ENCODE assay signal across 9 cellular contexts in the genomic region with DNA sequence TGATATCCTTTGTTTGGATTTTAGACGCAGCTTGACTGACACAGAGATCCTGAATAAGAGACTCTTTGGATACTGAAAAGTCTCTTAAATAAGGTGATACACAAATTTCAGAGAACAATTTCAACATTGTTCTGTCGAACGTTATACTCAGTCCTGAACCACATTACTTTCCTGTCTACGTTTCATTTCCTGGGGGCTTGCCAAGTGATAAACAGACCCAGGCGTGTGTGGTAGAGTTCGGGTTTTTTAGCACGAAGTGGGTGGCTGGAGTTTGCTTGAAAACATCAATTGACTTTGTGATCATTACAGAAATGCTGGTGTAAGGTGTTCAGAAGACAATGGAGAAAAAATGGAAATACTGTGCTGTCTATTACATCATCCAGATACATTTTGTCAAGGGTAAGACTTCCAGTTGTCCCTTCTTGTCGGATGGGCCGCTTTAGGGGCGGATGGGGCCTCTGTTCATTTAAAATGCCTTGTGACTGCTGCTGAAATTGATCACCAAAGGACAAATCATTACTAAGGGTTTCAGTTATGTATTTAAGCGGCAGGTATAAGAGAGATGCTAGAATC. TPM values are rescaled to one million over a fixed set of nuclear protein-coding genes. Genes with fewer than 3 reads are reported as not detected.
DNase-seq lines count a peak whose midpoint lies in the region; ATAC-seq, FAIRE-seq and TF ChIP-seq lines count a peak whose summit lies in the region.
"Had no signal": no experiment of that assay in that cellular context is flagged by ENCODE, and none has a peak within 500 bp of the region (broad histone marks: within the 10 kb centered on the region; RNA-seq: fewer than 3 reads in every experiment).

Gene CD96 (plus strand): TSS at position 287 of the 573 bp plus-strand sequence. CDS start 52 bp downstream, at position 339.

- H3K9ac ChIP-seq in BLaER1 (peak within 1 kb of the TSS; percentile 88), astrocyte (ENCODE audit: low read length) (no peak within 1 kb of the TSS)

- peak within 1 kb of the TSS; percentile 98 to 99 for H3K27ac Mint-ChIP-seq in T-cell
- no peak within 1 kb of the TSS for H3K27ac Mint-ChIP-seq in astrocyte (ENCODE audit: unreplicated experiment)

- ATAC-seq in GM21825 (IDR thresholded peaks at IDR 0.05; ENCODE audit: unreplicated experiment) = peak; percentile 49
- peak; percentile 75 to 88 (median 82) for ATAC-seq in T-cell (replicated peaks in 1 of 4)
- no peak for ATAC-seq in HG02970 (IDR thresholded peaks at IDR 0.05; ENCODE audit: low FRiP score, unreplicated experiment)
- no peak for ATAC-seq in GM21529 (IDR thresholded peaks at IDR 0.05; ENCODE audit: unreplicated experiment)

- H3K36me3 Mint-ChIP-seq in T-cell (peaks cover 11% of the 10 kb centered on the region), astrocyte (ENCODE audit: low read depth, unreplicated experiment) (no peaks in the 10 kb centered on the region)

- H3K4me2 ChIP-seq in BLaER1 (peak within 1 kb of the TSS; percentile 87), astrocyte (ENCODE audit: low read length) (peak within 1 kb of the TSS; percentile 59)

- POLR2A ChIA-PET in T-cell (lab: Charles Lee) = interaction anchor here (0.5 to 1.0 kb wide), 7 partner anchors 26 to 1736 kb away, joined by 3 to 4 read pairs (median 3); no protein-coding TSS in a partner anchor

- no peaks in the 10 kb centered on the region for H3K79me2 ChIP-seq in astrocyte (ENCODE audit: insufficient read depth, low read length)

- H3K9me3 Mint-ChIP-seq in T-cell (no peaks in the 10 kb centered on the region), astrocyte (ENCODE audit: unreplicated experiment) (no peaks in the 10 kb centered on the region)

- intact Hi-C loops in posterior cingulate gyrus (cut with DNase I) = no loop called here

- CTCF ChIA-PET in T-cell (lab: Charles Lee) = interaction anchor here (0.6 to 1.5 kb wide), 11 partner anchors 22 to 468 kb away, joined by 3 to 7 read pairs (median 3); partner anchors contain the start of gene ABHD10 (in 1 of the 2)

- H3K4me1 Mint-ChIP-seq in T-cell = peaks cover 76 to 83% (median 79%) of the 10 kb centered on the region in 3 donors
- H3K4me1 Mint-ChIP-seq in astrocyte (ENCODE audit: low read depth, unreplicated experiment) = peaks cover 22% of the 10 kb centered on the region

- peaks cover 71% of the 10 kb centered on the region for H3K4me1 ChIP-seq in BLaER1
- H3K4me1 ChIP-seq in astrocyte (ENCODE audit: insufficient read depth, low read length) = peaks cover 25% of the 10 kb centered on the region

- H3K4me3 ChIP-seq in BLaER1 = peak within 1 kb of the TSS; percentile 69
- H3K4me3 ChIP-seq in astrocyte (ENCODE audit: insufficient read depth, low read depth, low read length) = no peak within 1 kb of the TSS

- no peak for TF ChIP-seq CTCF in astrocyte (IDR thresholded peaks at IDR 0.05; ENCODE audit: insufficient read depth, low read depth, low read length)

- no peaks in the 10 kb centered on the region for H4K20me1 ChIP-seq in BLaER1
- H4K20me1 ChIP-seq in astrocyte (ENCODE audit: insufficient read depth, low read length) = no peaks in the 10 kb centered on the region

- peak within 1 kb of the TSS in 1 of 3 donors; percentile 96 for H3K4me3 Mint-ChIP-seq in T-cell
- no peak within 1 kb of the TSS for H3K4me3 Mint-ChIP-seq in astrocyte (ENCODE audit: unreplicated experiment)

- H3K27me3 Mint-ChIP-seq in T-cell = no peaks in the 10 kb centered on the region
- no peaks in the 10 kb centered on the region for H3K27me3 Mint-ChIP-seq in astrocyte (ENCODE audit: low read depth, unreplicated experiment)

- no peak for FAIRE-seq in astrocyte (lab: Jason Lieb, UNC)

- H3K36me3 ChIP-seq in BLaER1 = peaks cover 14% of the 10 kb centered on the region
- H3K36me3 ChIP-seq in astrocyte (ENCODE audit: insufficient read depth, low read length) = no peaks in the 10 kb centered on the region

- peak; percentile 30 to 88 (median 78) for DNase-seq in T-cell
- DNase-seq in astrocyte (ENCODE audit: low read depth) = peak; percentile 57
- peak; percentile 48 for DNase-seq in stimulated activated CD4-positive, alpha-beta T cell treated with anti-CD3 and anti-CD28 coated beads, Interleukin-4, amount 100 ng/mL, for 1 hour
- no peak for DNase-seq in posterior cingulate gyrus

- H3K9me3 ChIP-seq in BLaER1 (no peaks in the 10 kb centered on the region), astrocyte (ENCODE audit: insufficient read depth, low read depth, low read length) (no peaks in the 10 kb centered on the region)

- H3K27ac ChIP-seq in BLaER1 = peak within 1 kb of the TSS; percentile 90
- H3K27ac ChIP-seq in astrocyte (ENCODE audit: low read depth, low read length) = no peak within 1 kb of the TSS
- H3K27ac ChIP-seq: C4-2B had no signal

- H2AFZ ChIP-seq in astrocyte (ENCODE audit: low read depth, low read length) = no peak within 1 kb of the TSS

- H3K27me3 ChIP-seq in BLaER1 = no peaks in the 10 kb centered on the region
- no peaks in the 10 kb centered on the region for H3K27me3 ChIP-seq in astrocyte (ENCODE audit: insufficient read depth, low read length)

RNA-seq across cellular contexts. Expression of gene CD96, which starts in this region (rescaled TPM):
- 100 to 1,000 TPM; 183 to 229 (median 203) TPM for total RNA-seq in T-cell
- 0.61 and 1.0 TPM in 2 replicates for total RNA-seq in astrocyte

Comparison
In these comparisons a context has a peak if more than half of its experiments do, and no peak if none do; other contexts are left out.
1. RNA of gene CD96 (total RNA-seq): 183 to 229 TPM in T-cell; 0.61 to 1.0 TPM in astrocyte; every median in the first group is over 10 times any median in the second.
2. ATAC-seq: peak in GM21825 (single experiment) and T-cell (4 of 4); none in HG02970 (single experiment) and GM21529 (single experiment).
3. DNase-seq: peak in T-cell (34 of 34), astrocyte (single experiment) and stimulated activated CD4-positive, alpha-beta T cell treated with anti-CD3 and anti-CD28 coated beads, Interleukin-4, amount 100 ng/mL, for 1 hour (single experiment); none in posterior cingulate gyrus (0 of 10).